11 cellular contexts compared by ENCODE assay signal in genomic region chr21:32094792-32095191, GRCh38.
DNase-seq lines count a peak whose midpoint lies in the region; ATAC-seq and TF ChIP-seq lines count a peak whose summit lies in the region.
"Had no signal": no experiment of that assay in that cellular context is flagged by ENCODE, and none has a peak within 500 bp of the region (broad histone marks: within the 10 kb centered on the region; RNA-seq: fewer than 3 reads in every experiment).

No MANE protein-coding gene starts in this region.

- H2AFZ ChIP-seq in H9 (ENCODE audit: low read length), result no peak overlapping the region

- intact Hi-C loops in Calu3 (cut with micrococcal nuclease; ENCODE audit: unreplicated experiment), result no loop called here
- intact Hi-C loops in activated CD8-positive, alpha-beta T cell treated with anti-CD3 and anti-CD28 coated beads for 36 hours (cut with micrococcal nuclease), result no loop called here

- BruUV-seq in Calu3 (replicated peaks; lab: Mats Ljungman, UMichigan), result no TSS peak

- no peaks in the 10 kb centered on the region for H3K4me1 ChIP-seq in H9 (ENCODE audit: insufficient read depth, low read length)

- H3K18ac ChIP-seq in H9 (ENCODE audit: insufficient read length, low read depth, low read length), result no peak overlapping the region

- CTCF ChIA-PET in Calu3 (lab: Charles Lee), result no interaction called here
- CTCF ChIA-PET in WTC11 (lab: Charles Lee), result interaction anchor here (2.2 to 4.4 kb wide), 4 partner anchors 19 to 309 kb away, joined by 11 to 43 read pairs (median 16); no protein-coding TSS in a partner anchor
- CTCF ChIA-PET in activated CD8-positive, alpha-beta T cell treated with anti-CD3 and anti-CD28 coated beads for 36 hours (lab: Charles Lee), result interaction anchor here (0.6 to 2.8 kb wide), 2 partner anchors 163 to 169 kb away, joined by 3 to 12 read pairs; no protein-coding TSS in a partner anchor

- POLR2A ChIA-PET in WTC11 (lab: Charles Lee), result no interaction called here
- POLR2A ChIA-PET in activated CD8-positive, alpha-beta T cell treated with anti-CD3 and anti-CD28 coated beads for 36 hours (lab: Charles Lee), result no interaction called here

- no peak overlapping the region for H3K4me2 ChIP-seq in H9 (ENCODE audit: insufficient read depth, insufficient read length, low read length)

- WGBS in H9 (ENCODE audit: extremely low coverage, insufficient read length, low lambda C conversion rate), result no CpG with 5 or more reads among the region's 2 CpGs

- H3K27me3 ChIP-seq in H9 (ENCODE audit: insufficient read depth, low read length), result no peaks in the 10 kb centered on the region

- no peak overlapping the region for H2BK12ac ChIP-seq in H9 (ENCODE audit: insufficient read length, low read depth, low read length)

- no peak overlapping the region for H3K27ac ChIP-seq in H9 (ENCODE audit: insufficient read length, low read depth, low read length)
- H3K27ac ChIP-seq: thoracic aorta had no signal

- H3K4me1 Mint-ChIP-seq in Calu3 (ENCODE audit: low read depth, unreplicated experiment) (no peaks in the 10 kb centered on the region), H9 (peaks cover 5 to 16% of the 10 kb centered on the region in 2 experiments), WTC11 (peaks cover 5% of the 10 kb centered on the region)
- H3K4me1 Mint-ChIP-seq in activated CD8-positive, alpha-beta T cell treated with anti-CD3 and anti-CD28 coated beads for 36 hours (ENCODE audit: low read depth), result no peaks in the 10 kb centered on the region

- ATAC-seq in WTC11, result peak; percentile 75
- no peak for ATAC-seq in HG03039 (IDR thresholded peaks at IDR 0.05; ENCODE audit: unreplicated experiment)
- ATAC-seq in activated CD8-positive, alpha-beta T cell treated with anti-CD3 and anti-CD28 coated beads for 36 hours, result no peak
- ATAC-seq: natural killer cell treated with Interleukin-12 subunit alpha and Interleukin-12 subunit beta and Interleukin-15 and Interleukin-18, amount 100 ng/mL, for 72 hours had no signal

- H3K27ac Mint-ChIP-seq in Calu3 (ENCODE audit: unreplicated experiment) (no peak overlapping the region), H9 (no peak overlapping the region; a peak in 1 of 7 replicates), WTC11 (no peak overlapping the region)
- no peak overlapping the region for H3K27ac Mint-ChIP-seq in activated CD8-positive, alpha-beta T cell treated with anti-CD3 and anti-CD28 coated beads for 36 hours
- H3K27ac Mint-ChIP-seq: natural killer cell treated with Interleukin-12 subunit alpha and Interleukin-12 subunit beta and Interleukin-15 and Interleukin-18, amount 100 ng/mL, for 72 hours had no signal

- no peak overlapping the region for H3K14ac ChIP-seq in H9 (ENCODE audit: insufficient read depth, low read length)

- H2BK20ac ChIP-seq in H9 (ENCODE audit: low read depth, low read length, poor library complexity, severe bottlenecking), result no peak overlapping the region

- H2BK5ac ChIP-seq in H9 (ENCODE audit: insufficient read length, low read length), result no peak overlapping the region

- H2AK5ac ChIP-seq in H9 (ENCODE audit: insufficient read length, low read length), result no peak overlapping the region

- no peak overlapping the region for H3K4me3 Mint-ChIP-seq in Calu3 (ENCODE audit: low read depth, unreplicated experiment)
- H3K4me3 Mint-ChIP-seq in H9, result no peak overlapping the region
- no peak overlapping the region for H3K4me3 Mint-ChIP-seq in WTC11
- no peak overlapping the region for H3K4me3 Mint-ChIP-seq in activated CD8-positive, alpha-beta T cell treated with anti-CD3 and anti-CD28 coated beads for 36 hours
- H3K4me3 Mint-ChIP-seq: natural killer cell treated with Interleukin-12 subunit alpha and Interleukin-12 subunit beta and Interleukin-15 and Interleukin-18, amount 100 ng/mL, for 72 hours had no signal

- H4K91ac ChIP-seq in H9 (ENCODE audit: insufficient read length, low read depth, low read length), result no peak overlapping the region

- H4K20me1 ChIP-seq in H9 (ENCODE audit: control insufficient read depth, insufficient read depth, insufficient read length), result no peaks in the 10 kb centered on the region

- no peak overlapping the region for H4K5ac ChIP-seq in H9 (ENCODE audit: insufficient read length, low read depth, low read length)

- peaks cover 46% of the 10 kb centered on the region for H3K27me3 Mint-ChIP-seq in Calu3 (ENCODE audit: unreplicated experiment)
- H3K27me3 Mint-ChIP-seq in H9 (ENCODE audit: low read depth), result peaks cover 8% of the 10 kb centered on the region
- peaks cover 13% of the 10 kb centered on the region for H3K27me3 Mint-ChIP-seq in WTC11 (ENCODE audit: low read depth)
- H3K27me3 Mint-ChIP-seq in activated CD8-positive, alpha-beta T cell treated with anti-CD3 and anti-CD28 coated beads for 36 hours, result no peaks in the 10 kb centered on the region

- H3K23me2 ChIP-seq in H9 (ENCODE audit: insufficient read length, low read depth, low read length, poor library complexity, severe bottlenecking), result no peaks in the 10 kb centered on the region

- no peaks in the 10 kb centered on the region for H3K36me3 Mint-ChIP-seq in Calu3 (ENCODE audit: insufficient read depth, unreplicated experiment)
- peaks cover 0 to 3% (median 0%) of the 10 kb centered on the region in 3 experiments; a peak in 1 of 7 replicates for H3K36me3 Mint-ChIP-seq in H9 (ENCODE audit: insufficient read depth in 1 of 3, low read depth in 3 of 3)
- peaks cover 3% of the 10 kb centered on the region; the same call in 1 of the 2 replicates for H3K36me3 Mint-ChIP-seq in WTC11
- H3K36me3 Mint-ChIP-seq in activated CD8-positive, alpha-beta T cell treated with anti-CD3 and anti-CD28 coated beads for 36 hours (ENCODE audit: low read depth), result no peaks in the 10 kb centered on the region
- H3K36me3 Mint-ChIP-seq: natural killer cell treated with Interleukin-12 subunit alpha and Interleukin-12 subunit beta and Interleukin-15 and Interleukin-18, amount 100 ng/mL, for 72 hours had no signal

- H3K79me2 ChIP-seq in H9 (ENCODE audit: insufficient read depth, low read length), result no peaks in the 10 kb centered on the region

- no peak overlapping the region for H2BK15ac ChIP-seq in H9 (ENCODE audit: low read depth, low read length)

- no peak overlapping the region for H3K9ac ChIP-seq in H9 (ENCODE audit: extremely low read depth, insufficient read length, low read length)

- H2BK120ac ChIP-seq in H9 (ENCODE audit: low read depth, low read length, poor library complexity, severe bottlenecking), result no peak overlapping the region

- H3K9me3 Mint-ChIP-seq in Calu3 (ENCODE audit: low read depth, unreplicated experiment) (no peaks in the 10 kb centered on the region), H9 (peaks cover 5% of the 10 kb centered on the region in 2 experiments), WTC11 (peaks cover 25% of the 10 kb centered on the region)
- no peaks in the 10 kb centered on the region for H3K9me3 Mint-ChIP-seq in activated CD8-positive, alpha-beta T cell treated with anti-CD3 and anti-CD28 coated beads for 36 hours
- H3K9me3 Mint-ChIP-seq: natural killer cell treated with Interleukin-12 subunit alpha and Interleukin-12 subunit beta and Interleukin-15 and Interleukin-18, amount 100 ng/mL, for 72 hours had no signal

- no peak overlapping the region for H3K4ac ChIP-seq in H9 (ENCODE audit: low read depth, low read length)

- H3T11ph ChIP-seq in H9 (ENCODE audit: low read length), result no peak overlapping the region

- no peak for TF ChIP-seq CTCF in Calu3 (IDR thresholded peaks at IDR 0.05; ENCODE audit: unreplicated experiment)
- TF ChIP-seq CTCF in H9 (conservative IDR thresholded peaks at IDR 0.05), result no peak
- TF ChIP-seq CTCF in WTC11 (IDR thresholded peaks at IDR 0.05), result no peak
- TF ChIP-seq CTCF in activated CD8-positive, alpha-beta T cell treated with anti-CD3 and anti-CD28 coated beads for 36 hours (IDR thresholded peaks at IDR 0.05), result no peak

- no peak overlapping the region for H3K56ac ChIP-seq in H9 (ENCODE audit: insufficient read length, low read depth, low read length)

- peak; percentile 9 for DNase-seq in Calu3
- DNase-seq in H9, result peak; percentile 45
- DNase-seq in WTC11 (ENCODE audit: low spot score), result no peak
- peak; percentile 24 for DNase-seq in kidney tubule cell (ENCODE audit: low spot score)
- DNase-seq in amniotic stem cell (lab: John Stamatoyannopoulos, UW), result no peak
- no peak for DNase-seq in activated CD8-positive, alpha-beta T cell treated with anti-CD3 and anti-CD28 coated beads for 36 hours
- DNase-seq: NCI-H446, SHP77 treated with DMSO at 0.1 percent for 48 hours had no signal

- H4K8ac ChIP-seq in H9 (replicated peaks; ENCODE audit: insufficient read length, low read depth, low read length), result no peak overlapping the region

- H3K79me1 ChIP-seq in H9 (ENCODE audit: insufficient read depth, low read depth, low read length, poor library complexity, severe bottlenecking), result no peaks in the 10 kb centered on the region

- H3K23ac ChIP-seq in H9 (ENCODE audit: insufficient read length, low read depth, low read length), result no peak overlapping the region

- H3K9me3 ChIP-seq in H9 (ENCODE audit: control insufficient read depth, low read depth, low read length), result no peaks in the 10 kb centered on the region
- H3K9me3 ChIP-seq: thoracic aorta had no signal

TF ChIP-seq in WTC11, 78 proteins besides CTCF, POLR2A, EP300 and RAD21 (continues in another document):
- TF ChIP-seq ZNF219 (CRISPR knock-in tag; IDR thresholded peaks at IDR 0.05; ENCODE audit: borderline replicate concordance) (no peak), NFYB (CRISPR knock-in tag; conservative IDR thresholded peaks at IDR 0.05; ENCODE audit: low read depth) (peak; percentile 31; the same call in 1 of the 2 replicates), HMGXB4 (CRISPR knock-in tag; IDR thresholded peaks at IDR 0.05) (no peak), ETV6 (CRISPR knock-in tag; IDR thresholded peaks at IDR 0.05) (no peak), IRF1 (CRISPR knock-in tag; IDR thresholded peaks at IDR 0.05) (no peak)

Comparison
In these comparisons a context has a peak if more than half of its experiments do, and no peak if none do; other contexts are left out.
1. DNase-seq: peak in Calu3 (single experiment), H9 (single experiment) and kidney tubule cell (single experiment); none in WTC11 (single experiment), amniotic stem cell (single experiment) and activated CD8-positive, alpha-beta T cell treated with anti-CD3 and anti-CD28 coated beads for 36 hours (single experiment).